Comparison of ENCODE assay signal across 28 cellular contexts in the genomic region with DNA sequence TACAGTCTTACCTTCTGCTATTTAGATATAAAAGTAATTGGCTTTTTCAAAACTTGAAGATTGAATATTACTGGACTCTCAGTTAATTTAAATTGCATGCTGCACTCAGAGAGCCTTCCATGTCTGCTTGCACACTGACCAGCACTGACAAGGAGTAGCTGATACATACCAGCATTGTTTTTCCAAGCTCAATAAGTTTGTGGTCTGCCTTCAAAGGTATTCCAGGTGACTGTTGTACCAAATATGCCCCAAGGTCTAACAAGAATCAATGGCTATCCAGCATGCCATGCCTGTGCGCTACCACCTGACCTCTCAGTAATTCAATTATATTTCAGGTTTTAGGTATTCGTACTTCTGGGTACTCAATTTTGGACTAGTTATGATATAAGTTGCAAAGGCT. TPM values are rescaled to one million over a fixed set of nuclear protein-coding genes. Genes with fewer than 3 reads are reported as not detected.
"Had no signal": no experiment of that assay in that cellular context is flagged by ENCODE, and none has a peak within 500 bp of the region (broad histone marks: within the 10 kb centered on the region; RNA-seq: fewer than 3 reads in every experiment).

No MANE protein-coding gene starts in this region.

- DNase-seq: dermis blood vessel endothelial cell; effector memory CD4-positive, alpha-beta T cell; foreskin keratinocyte; heart left ventricle; hippocampal formation; kidney glomerular epithelial cell; left ventricle myocardium superior; lower lobe of right lung; naive thymus-derived CD4-positive, alpha-beta T cell; nucleus accumbens; right cardiac atrium; sigmoid colon; stimulated activated CD4-positive, alpha-beta T cell treated with anti-CD3 and anti-CD28 coated beads, Interleukin-2, amount 100 ng/mL, for 24 hours; stimulated activated CD4-positive, alpha-beta T cell treated with anti-CD3 and anti-CD28 coated beads, Interleukin-4, amount 100 ng/mL, for 24 hours; stimulated activated naive CD4-positive, alpha-beta T cell treated with Interleukin-2 at 50 U/mL for 16 hours; substantia nigra; testis; tibial artery had no signal

- H3K27ac Mint-ChIP-seq: memory B cell; mesothelial cell of epicardium; naive thymus-derived CD4-positive, alpha-beta T cell; nephron; stimulated activated effector memory CD8-positive, alpha-beta T cell treated with anti-CD3 and anti-CD28 coated beads, Interleukin-12 subunit alpha, Interleukin-12 subunit beta, amount 100 ng/mL, for 72 hours; type B pancreatic cell had no signal

- H3K27ac ChIP-seq: coronary artery, esophagus muscularis mucosa, foreskin keratinocyte, gastroesophageal sphincter, heart left ventricle, lower lobe of right lung, prostate gland, sigmoid colon, testis, tibial artery had no signal

- H3K4me1 ChIP-seq: esophagus muscularis mucosa, foreskin keratinocyte, gastroesophageal sphincter, heart left ventricle, lower lobe of right lung, prostate gland, sigmoid colon, testis, tibial artery had no signal

- H3K9me3 ChIP-seq: esophagus muscularis mucosa, gastroesophageal sphincter, heart left ventricle, lower lobe of right lung, prostate gland, sigmoid colon, testis, tibial artery had no signal

- H3K27me3 ChIP-seq: esophagus muscularis mucosa, foreskin keratinocyte, gastroesophageal sphincter, heart left ventricle, sigmoid colon, testis, tibial artery had no signal

- H3K4me3 ChIP-seq: coronary artery, esophagus muscularis mucosa, gastroesophageal sphincter, heart left ventricle, lower lobe of right lung, prostate gland, sigmoid colon, testis, tibial artery had no signal

- H3K27me3 Mint-ChIP-seq: type B pancreatic cell had no signal

- H3K4me1 Mint-ChIP-seq: memory B cell; mesothelial cell of epicardium; naive thymus-derived CD4-positive, alpha-beta T cell; nephron; stimulated activated effector memory CD8-positive, alpha-beta T cell treated with anti-CD3 and anti-CD28 coated beads, Interleukin-12 subunit alpha, Interleukin-12 subunit beta, amount 100 ng/mL, for 72 hours had no signal

- H3K36me3 Mint-ChIP-seq: memory B cell; mesothelial cell of epicardium; naive thymus-derived CD4-positive, alpha-beta T cell; stimulated activated effector memory CD8-positive, alpha-beta T cell treated with anti-CD3 and anti-CD28 coated beads, Interleukin-12 subunit alpha, Interleukin-12 subunit beta, amount 100 ng/mL, for 72 hours; type B pancreatic cell had no signal

- H3K4me3 Mint-ChIP-seq: memory B cell; mesothelial cell of epicardium; naive thymus-derived CD4-positive, alpha-beta T cell; nephron; stimulated activated effector memory CD8-positive, alpha-beta T cell treated with anti-CD3 and anti-CD28 coated beads, Interleukin-12 subunit alpha, Interleukin-12 subunit beta, amount 100 ng/mL, for 72 hours; type B pancreatic cell had no signal

- H3K36me3 ChIP-seq: esophagus muscularis mucosa, gastroesophageal sphincter, heart left ventricle, lower lobe of right lung, prostate gland, sigmoid colon, tibial artery had no signal

- H3K9me3 Mint-ChIP-seq: memory B cell; mesothelial cell of epicardium; naive thymus-derived CD4-positive, alpha-beta T cell; nephron; stimulated activated effector memory CD8-positive, alpha-beta T cell treated with anti-CD3 and anti-CD28 coated beads, Interleukin-12 subunit alpha, Interleukin-12 subunit beta, amount 100 ng/mL, for 72 hours; type B pancreatic cell had no signal

RNA-seq across cellular contexts. Expression of a gene that starts 30.0 kb away (rescaled TPM):
- total RNA-seq: skeletal muscle tissue had no signal
- polyA plus RNA-seq: naive thymus-derived CD4-positive, alpha-beta T cell had no signal
